Comparison of ENCODE assay signal across 18 cellular contexts in genomic region chr1:14363191-14363590, GRCh38.
"Had no signal": no experiment of that assay in that cellular context is flagged by ENCODE, and none has a peak within 500 bp of the region (broad histone marks: within the 10 kb centered on the region; RNA-seq: fewer than 3 reads in every experiment).

No MANE protein-coding gene starts in this region.

- DNase-seq: cortex of kidney; effector CD8-positive, alpha-beta T cell; foreskin melanocyte; head of caudate nucleus; left colon; mucosa of descending colon; ovary; right cardiac atrium; small intestine; stimulated activated CD4-positive, alpha-beta T cell treated with anti-CD3 and anti-CD28 coated beads, Interleukin-12 subunit alpha, Interleukin-12 subunit beta, amount 100 ng/mL, for 4 hours; stimulated activated naive CD8-positive, alpha-beta T cell treated with anti-CD3 and anti-CD28 coated beads, Interleukin-15, Interleukin-2, amounts not matched to agents 100 U/mL and 50 U/mL, for 24 hours; tibial artery; upper lobe of left lung; uterus had no signal

- H3K9me3 ChIP-seq: mucosa of descending colon, uterus had no signal

- H3K4me3 Mint-ChIP-seq: naive thymus-derived CD8-positive, alpha-beta T cell; neural crest cell had no signal

- H3K4me1 ChIP-seq: uterus had no signal

- ATAC-seq: left colon; mucosa of descending colon; right cardiac atrium; stimulated activated naive CD8-positive, alpha-beta T cell treated with anti-CD3 and anti-CD28 coated beads, Interleukin-15, Interleukin-2, amounts not matched to agents 100 U/mL and 50 U/mL, for 24 hours had no signal

- H3K27me3 ChIP-seq: dorsolateral prefrontal cortex, hepatocyte, ovary, upper lobe of left lung, uterus had no signal

- H3K4me3 ChIP-seq: dorsolateral prefrontal cortex, hepatocyte, mucosa of descending colon, ovary, tibial artery, upper lobe of left lung, uterus had no signal

- H3K9me3 Mint-ChIP-seq: neural crest cell had no signal

- H3K27ac ChIP-seq: hepatocyte, ovary, tibial artery, upper lobe of left lung, uterus had no signal

- H3K36me3 ChIP-seq: ovary, tibial artery, upper lobe of left lung, uterus had no signal
